1 cellular context compared by ENCODE assay signal in genomic region chrX:151825927-151826471, GRCh38.
TF ChIP-seq lines count a peak whose summit lies in the region.

No MANE protein-coding gene starts in this region.

TF ChIP-seq in K562, 482 proteins besides CTCF, POLR2A, EP300 and RAD21 (continued from another document):
- no peak for TF ChIP-seq CBX5 (IDR thresholded peaks at IDR 0.05; ENCODE audit: borderline replicate concordance, low read depth)
- TF ChIP-seq NFE2 (IDR thresholded peaks at IDR 0.05; ENCODE audit: low read depth) = peak; percentile 54; the same call in 1 of the 2 replicates
- TF ChIP-seq TOE1 (IDR thresholded peaks at IDR 0.05; ENCODE audit: borderline replicate concordance) = no peak
- no peak for TF ChIP-seq TOE1 (CRISPR knock-in tag; IDR thresholded peaks at IDR 0.05; ENCODE audit: borderline replicate concordance, low read depth)
- 0 out of 2 replicates have a peak, but pooled peaks have one; percentile 42 for TF ChIP-seq RFX5 (IDR thresholded peaks at IDR 0.05; ENCODE audit: low read depth, low read length)
- no peak for TF ChIP-seq HDGF (IDR thresholded peaks at IDR 0.05)
